Comparison of ENCODE assay signal across 12 cellular contexts in genomic region chr3:56887402-56888025, GRCh38.
DNase-seq lines count a peak whose midpoint lies in the region; ATAC-seq, FAIRE-seq and TF ChIP-seq lines count a peak whose summit lies in the region.
"Had no signal": no experiment of that assay in that cellular context is flagged by ENCODE, and none has a peak within 500 bp of the region (broad histone marks: within the 10 kb centered on the region; RNA-seq: fewer than 3 reads in every experiment).

No MANE protein-coding gene starts in this region.

- H3K4me1 ChIP-seq in OCI-LY3 (ENCODE audit: low read length) (peaks cover 10% of the 10 kb centered on the region), lower lobe of right lung (peaks cover 18% of the 10 kb centered on the region)

- H3K36me3 ChIP-seq in OCI-LY3 (replicated peaks; ENCODE audit: low read depth, low read length) (no peaks in the 10 kb centered on the region), lower lobe of right lung (no peaks in the 10 kb centered on the region)

- no peaks in the 10 kb centered on the region for H3K79me2 ChIP-seq in OCI-LY3 (ENCODE audit: low read length)

- peak; percentile 29 for DNase-seq in activated naive CD4-positive, alpha-beta T cell treated with Interleukin-2 at 50 U/mL for 16 hours
- DNase-seq in activated naive CD4-positive, alpha-beta T cell treated with anti-CD3 and anti-CD28 coated beads, Interleukin-2, amount 50 U/mL, for 16 hours, result no peak
- DNase-seq in activated naive CD8-positive, alpha-beta T cell treated with anti-CD3 and anti-CD28 coated beads for 36 hours, result peak; percentile 38
- peak; percentile 17 for DNase-seq in stimulated activated naive CD4-positive, alpha-beta T cell treated with Interleukin-2 at 50 U/mL for 16 hours (lab: John Stamatoyannopoulos, UW)
- DNase-seq in H54 (ENCODE audit: insufficient read length, low spot score) (no peak), lower lobe of right lung (no peak), superior temporal gyrus (ENCODE audit: extremely low spot score) (no peak)
- DNase-seq: NCI-H2171, nucleus accumbens, SHP77 had no signal

- peaks cover 4% of the 10 kb centered on the region; the same call in 1 of the 2 replicates for H4K20me1 ChIP-seq in OCI-LY3 (ENCODE audit: insufficient read depth, low read length)

- TF ChIP-seq CTCF in OCI-LY3 (IDR thresholded peaks at IDR 0.05; ENCODE audit: low read depth, low read length), result 0 out of 2 replicates have a peak, but pooled peaks have one; percentile 5
- TF ChIP-seq CTCF in lower lobe of right lung (IDR thresholded peaks at IDR 0.05), result no peak

- no peak for FAIRE-seq in H54 (lab: Jason Lieb, UNC)

- H2AFZ ChIP-seq in OCI-LY3 (ENCODE audit: low read depth, low read length), result no peak overlapping the region

- H3K9me3 Mint-ChIP-seq in activated naive CD8-positive, alpha-beta T cell treated with anti-CD3 and anti-CD28 coated beads for 36 hours, result no peaks in the 10 kb centered on the region

- H3K9me3 ChIP-seq in OCI-LY3 (ENCODE audit: insufficient read depth, low read length), result no peaks in the 10 kb centered on the region
- H3K9me3 ChIP-seq in lower lobe of right lung, result no peaks in the 10 kb centered on the region

- H3K4me3 ChIP-seq in OCI-LY3 (ENCODE audit: low read length), result no peak overlapping the region
- no peak overlapping the region for H3K4me3 ChIP-seq in lower lobe of right lung
- H3K4me3 ChIP-seq: skin epidermis had no signal

- no peak for ATAC-seq in lower lobe of right lung

- no peak for TF ChIP-seq POLR2A in H54 (IDR thresholded peaks at IDR 0.05; ENCODE audit: low read depth, low read length)

- H3K27ac ChIP-seq in OCI-LY3 (ENCODE audit: low read length) (no peak overlapping the region), lower lobe of right lung (no peak overlapping the region)

- H3K9ac ChIP-seq in OCI-LY3 (ENCODE audit: low read length), result no peak overlapping the region

- intact Hi-C loops in lower lobe of right lung (cut with DNase I), result no loop called here

- peaks cover 20% of the 10 kb centered on the region for H3K36me3 Mint-ChIP-seq in activated naive CD8-positive, alpha-beta T cell treated with anti-CD3 and anti-CD28 coated beads for 36 hours

- peak overlapping the region; percentile 37 for H3K4me3 Mint-ChIP-seq in activated naive CD8-positive, alpha-beta T cell treated with anti-CD3 and anti-CD28 coated beads for 36 hours

- peak overlapping the region; percentile 35; the same call in 1 of the 2 replicates for H3K4me2 ChIP-seq in OCI-LY3 (ENCODE audit: low read length)

- H3K27me3 Mint-ChIP-seq in activated naive CD8-positive, alpha-beta T cell treated with anti-CD3 and anti-CD28 coated beads for 36 hours, result no peaks in the 10 kb centered on the region

- H3K4me1 Mint-ChIP-seq in activated naive CD8-positive, alpha-beta T cell treated with anti-CD3 and anti-CD28 coated beads for 36 hours, result peaks cover 85% of the 10 kb centered on the region

- peaks cover 28% of the 10 kb centered on the region for H3K27me3 ChIP-seq in OCI-LY3 (ENCODE audit: low read depth, low read length)
- no peaks in the 10 kb centered on the region for H3K27me3 ChIP-seq in lower lobe of right lung (ENCODE audit: low read depth)

- peak overlapping the region; percentile 74 for H3K27ac Mint-ChIP-seq in activated naive CD8-positive, alpha-beta T cell treated with anti-CD3 and anti-CD28 coated beads for 36 hours

Comparison
In these comparisons a context has a peak if more than half of its experiments do, and no peak if none do; other contexts are left out.
1. DNase-seq: peak in activated naive CD4-positive, alpha-beta T cell treated with Interleukin-2 at 50 U/mL for 16 hours (single experiment), activated naive CD8-positive, alpha-beta T cell treated with anti-CD3 and anti-CD28 coated beads for 36 hours (single experiment) and stimulated activated naive CD4-positive, alpha-beta T cell treated with Interleukin-2 at 50 U/mL for 16 hours (single experiment); none in activated naive CD4-positive, alpha-beta T cell treated with anti-CD3 and anti-CD28 coated beads, Interleukin-2, amount 50 U/mL, for 16 hours (single experiment), H54 (single experiment), lower lobe of right lung (single experiment) and superior temporal gyrus (single experiment).